In the genomic region with DNA sequence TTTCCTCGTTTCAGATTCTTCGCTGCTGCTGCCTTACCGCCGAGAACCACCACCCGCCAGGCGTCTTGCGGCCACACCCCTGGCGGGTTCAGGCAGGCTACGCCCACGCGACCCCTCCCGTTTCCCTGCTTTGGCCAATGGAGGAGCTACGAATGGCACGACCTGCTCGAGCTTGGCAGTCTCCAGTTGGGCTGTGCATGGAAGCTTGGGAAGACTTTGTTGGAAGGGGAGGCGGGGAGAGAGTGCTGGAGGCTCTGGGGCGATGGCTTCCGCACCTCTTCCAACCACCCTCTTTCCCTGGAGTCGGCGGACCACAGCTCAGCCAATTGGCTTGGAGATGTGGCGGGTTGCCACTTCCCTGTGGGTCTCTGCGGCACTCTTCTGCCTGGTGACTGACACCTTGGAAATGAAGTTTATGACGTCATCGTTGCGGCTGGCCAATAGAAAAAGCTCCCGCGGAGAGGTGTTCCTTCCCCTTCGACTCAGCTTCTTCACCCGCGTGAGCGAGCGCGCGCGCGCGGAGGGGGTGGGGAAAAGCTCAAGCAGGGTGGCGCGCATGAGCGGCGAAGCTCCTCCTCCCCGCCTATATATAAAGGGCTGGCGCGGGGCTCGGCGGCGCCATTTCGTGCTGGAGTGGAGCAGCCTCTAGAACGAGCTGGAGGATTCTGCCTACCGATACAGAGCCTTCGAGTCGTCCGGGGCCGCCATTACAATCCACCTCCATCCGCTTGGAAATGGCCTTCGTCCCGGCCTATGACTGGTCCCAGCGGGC, we compare ENCODE assay signal across 8 cellular contexts. TPM values are rescaled to one million over a fixed set of nuclear protein-coding genes. Genes with fewer than 3 reads are reported as not detected.
A peak's percentile ranks its signal among the peaks of the same experiment; 100 is the strongest.
DNase-seq lines count a peak whose midpoint lies in the region; ATAC-seq, FAIRE-seq and TF ChIP-seq lines count a peak whose summit lies in the region.

No MANE protein-coding gene starts in this region.

- H4K8ac ChIP-seq in H1 (ENCODE audit: extremely low read depth, insufficient read depth, low read length) (peak overlapping the region; percentile 97; the same call in 1 of the 2 replicates), mesenchymal stem cell (ENCODE audit: low read length) (peak overlapping the region; percentile 98)

- H3K27me3 ChIP-seq in H1 (replicated peaks in 1 of 4; ENCODE audit: control insufficient read depth in 3 of 4, extremely low read depth in 1 of 4, insufficient read depth in 3 of 4, low read length in 3 of 4) (no peaks in the 10 kb centered on the region), mesenchymal stem cell (ENCODE audit: control insufficient read depth in 1 of 2, insufficient read depth in 1 of 2, low read length in 2 of 2) (no peaks in the 10 kb centered on the region)

- CTCF ChIA-PET in Calu3 (lab: Charles Lee) (interaction anchor here (0.6 to 11.8 kb wide), 15 partner anchors 13 to 776 kb away, joined by 3 to 143 read pairs (median 6); a partner anchor contains a TSS), H1 (lab: Charles Lee; ENCODE audit: partially characterized antibody) (interaction anchor here (0.5 to 14.6 kb wide), 14 partner anchors 11 to 1164 kb away, joined by 3 to 110 read pairs (median 4); a partner anchor contains a TSS)

- H3K4me2 ChIP-seq in H1 (ENCODE audit: insufficient read depth in 1 of 2, low read depth in 2 of 2, low read length in 2 of 2), result peak overlapping the region; percentile 75 to 90
- H3K4me2 ChIP-seq in mesenchymal stem cell (ENCODE audit: low read length, poor library complexity, severe bottlenecking), result peak overlapping the region; percentile 54

- TF ChIP-seq CTCF in Calu3 (IDR thresholded peaks at IDR 0.05; ENCODE audit: unreplicated experiment) (no peak), H1 (IDR thresholded peaks at IDR 0.05; ENCODE audit: control extremely low read depth in 1 of 3, insufficient read depth in 1 of 3, low read depth in 1 of 3, low read length in 3 of 3) (no peak; a peak in 1 of 4 replicates)

- no peak for TF ChIP-seq RAD21 in H1 (IDR thresholded peaks at IDR 0.05 in 1 of 2, conservative IDR thresholded peaks at IDR 0.05 in 1 of 2; ENCODE audit: low read depth in 2 of 2, low read length in 2 of 2)

- no peak overlapping the region for H3K23ac ChIP-seq in H1 (ENCODE audit: insufficient read length)
- no peak overlapping the region for H3K23ac ChIP-seq in mesenchymal stem cell (ENCODE audit: low read length in 2 of 2)

- peak; percentile 49 for ATAC-seq in GM21390 (IDR thresholded peaks at IDR 0.05; ENCODE audit: unreplicated experiment)

- peak overlapping the region; percentile 85 for H3K27ac Mint-ChIP-seq in Calu3 (ENCODE audit: unreplicated experiment)

- POLR2A ChIA-PET in H1 (lab: Charles Lee; ENCODE audit: partially characterized antibody), result interaction anchor here (0.6 to 33.3 kb wide), 99 partner anchors 6 to 1242 kb away, joined by 3 to 1158 read pairs (median 4); a partner anchor contains a TSS

- no TSS peak for BruUV-seq in Calu3 (replicated peaks; lab: Mats Ljungman, UMichigan)

- peak overlapping the region; percentile 99 for H3K4ac ChIP-seq in H1 (replicated peaks; ENCODE audit: insufficient read length, low read depth, low read length)
- peak overlapping the region in 1 of 2 experiments; percentile 99 for H3K4ac ChIP-seq in mesenchymal stem cell (ENCODE audit: low read depth in 1 of 2, low read length in 2 of 2)

- H3K27ac ChIP-seq in H1 (ENCODE audit: low read depth, low read length), result peak overlapping the region; percentile 99
- H3K27ac ChIP-seq in mesenchymal stem cell (ENCODE audit: low read length, poor library complexity, severe bottlenecking), result peak overlapping the region; percentile 99

- peak; percentile 100 for DNase-seq in Calu3
- peak; percentile 99 to 100 (median 100) for DNase-seq in HUDEP-2 (lab: John Stamatoyannopoulos, UW; ENCODE audit: unreplicated experiment in 76 of 76)
- peak; percentile 100 for DNase-seq in NOMO-1 treated with dmso at 0.1 percent for 144 hours (lab: John Stamatoyannopoulos, UW; ENCODE audit: unreplicated experiment)
- DNase-seq in activated CD8-positive, alpha-beta memory T cell treated with anti-CD3 and anti-CD28 coated beads, Interleukin-2, amount 50 U/mL, for 1 hour (ENCODE audit: extremely low read depth), result peak; percentile 98
- peak; percentile 98 to 99 for DNase-seq in H1 (ENCODE audit: low read depth in 1 of 2, low spot score in 2 of 2)
- DNase-seq in mesenchymal stem cell, result peak; percentile 100
- peak; percentile 99 for DNase-seq in stimulated activated CD8-positive, alpha-beta memory T cell treated with anti-CD3 and anti-CD28 coated beads, Interleukin-12 subunit alpha, Interleukin-12 subunit beta, amount 100 ng/mL, for 24 hours (ENCODE audit: extremely low read depth)

- H3K9me3 ChIP-seq in H1 (ENCODE audit: insufficient read depth in 2 of 2, low read depth in 1 of 2, low read length in 1 of 2) (no peaks in the 10 kb centered on the region; a peak in 2 of 4 replicates), mesenchymal stem cell (ENCODE audit: control insufficient read depth, low read length) (no peaks in the 10 kb centered on the region)

- H2BK120ac ChIP-seq in H1 (replicated peaks; ENCODE audit: low read depth, low read length), result no peak overlapping the region
- H2BK120ac ChIP-seq in mesenchymal stem cell (ENCODE audit: low read depth, low read length), result peak overlapping the region; percentile 86

- peaks cover 100% of the 10 kb centered on the region for H3K36me3 Mint-ChIP-seq in Calu3 (ENCODE audit: insufficient read depth, unreplicated experiment)

- intact Hi-C loops in Calu3 (cut with micrococcal nuclease; ENCODE audit: unreplicated experiment), result no loop called here

- no peaks in the 10 kb centered on the region for H3K27me3 Mint-ChIP-seq in Calu3 (ENCODE audit: unreplicated experiment)

- H3K79me1 ChIP-seq in H1 (ENCODE audit: low read depth, low read length) (peaks cover 4% of the 10 kb centered on the region), mesenchymal stem cell (replicated peaks; ENCODE audit: low read length, poor library complexity, severe bottlenecking) (no peaks in the 10 kb centered on the region)

- H3K4me3 ChIP-seq in H1 (ENCODE audit: extremely low read depth in 1 of 4, insufficient read depth in 2 of 4, low read depth in 3 of 4, low read length in 4 of 4), result peak overlapping the region; percentile 90 to 99 (median 98)
- H3K4me3 ChIP-seq in mesenchymal stem cell (ENCODE audit: insufficient read depth in 1 of 2, low read depth in 1 of 2, low read length in 2 of 2), result peak overlapping the region; percentile 93 to 96

- H3K4me3 Mint-ChIP-seq in Calu3 (ENCODE audit: low read depth, unreplicated experiment), result peak overlapping the region; percentile 77

- no peaks in the 10 kb centered on the region for H3K9me3 Mint-ChIP-seq in Calu3 (ENCODE audit: low read depth, unreplicated experiment)

- no peak overlapping the region for H2BK20ac ChIP-seq in H1 (ENCODE audit: low read length)

- H2BK5ac ChIP-seq in H1 (ENCODE audit: low read depth, low read length), result peak overlapping the region; percentile 100
- H2BK5ac ChIP-seq in mesenchymal stem cell (ENCODE audit: low read depth, low read length, poor library complexity, severe bottlenecking), result peak overlapping the region; percentile 93

- H3K36me3 ChIP-seq in H1 (ENCODE audit: control insufficient read depth in 2 of 4, insufficient read depth in 4 of 4, low read length in 3 of 4), result peaks cover 25 to 48% (median 35%) of the 10 kb centered on the region in 4 experiments
- H3K36me3 ChIP-seq in mesenchymal stem cell (ENCODE audit: control insufficient read depth in 1 of 2, insufficient read depth in 2 of 2, low read depth in 1 of 2, low read length in 2 of 2), result peaks cover 27 to 42% of the 10 kb centered on the region in 2 experiments

- H3K23me2 ChIP-seq in H1 (ENCODE audit: low read depth, low read length), result peaks cover 22% of the 10 kb centered on the region

- H2AK5ac ChIP-seq in H1 (ENCODE audit: low read depth, low read length), result peak overlapping the region; percentile 93; the same call in 1 of the 2 replicates
- H2AK5ac ChIP-seq in mesenchymal stem cell (ENCODE audit: low read length, severe bottlenecking), result no peak overlapping the region

- H4K91ac ChIP-seq in H1 (replicated peaks; ENCODE audit: insufficient read length, low read length) (peak overlapping the region; percentile 92), mesenchymal stem cell (ENCODE audit: low read length) (no peak overlapping the region)

- no peak; a peak in 1 of 3 replicates for TF ChIP-seq EP300 in H1 (IDR thresholded peaks at IDR 0.05; ENCODE audit: borderline replicate concordance in 1 of 2, low read depth in 2 of 2, low read length in 2 of 2)

- peak overlapping the region; percentile 12; the same call in 1 of the 2 replicates for H2BK15ac ChIP-seq in H1 (ENCODE audit: low read length)
- H2BK15ac ChIP-seq in mesenchymal stem cell (ENCODE audit: low read depth, poor library complexity, severe bottlenecking), result no peak overlapping the region

- peak overlapping the region; percentile 92 to 100 (median 96) for H3K9ac ChIP-seq in H1 (replicated peaks in 1 of 4; ENCODE audit: extremely low read depth in 1 of 4, low read depth in 3 of 4, low read length in 3 of 4)
- peak overlapping the region; percentile 100 for H3K9ac ChIP-seq in mesenchymal stem cell (ENCODE audit: low read length)

- H3K56ac ChIP-seq in H1 (replicated peaks; ENCODE audit: insufficient read length, low read depth, low read length), result peak overlapping the region; percentile 91

- H2BK12ac ChIP-seq in H1 (ENCODE audit: low read depth, low read length) (peak overlapping the region; percentile 96; the same call in 1 of the 2 replicates), mesenchymal stem cell (ENCODE audit: low read length in 2 of 2) (no peak overlapping the region)

- H3K18ac ChIP-seq in H1 (ENCODE audit: extremely low read depth, low read length) (peak overlapping the region; percentile 97), mesenchymal stem cell (ENCODE audit: low read depth in 1 of 2, low read length in 2 of 2) (peak overlapping the region; percentile 93 to 97)

- H2AFZ ChIP-seq in H1 (ENCODE audit: low read length) (no peak overlapping the region), mesenchymal stem cell (ENCODE audit: low read depth, low read length) (no peak overlapping the region)

- H3K14ac ChIP-seq in H1 (ENCODE audit: insufficient read length) (no peak overlapping the region), mesenchymal stem cell (ENCODE audit: low read length in 2 of 2) (no peak overlapping the region)

- H3K4me1 ChIP-seq in H1 (replicated peaks in 1 of 4; ENCODE audit: control insufficient read depth in 3 of 4, insufficient read depth in 4 of 4, low read length in 3 of 4) (peaks cover 0 to 14% (median 7%) of the 10 kb centered on the region in 4 experiments; a peak in 5 of 7 replicates), mesenchymal stem cell (ENCODE audit: control insufficient read depth, insufficient read depth, low read depth, low read length) (peaks cover 9% of the 10 kb centered on the region)

- peak in 1 of 2 experiments; percentile 99; a peak in 2 of 3 replicates for TF ChIP-seq POLR2A in H1 (IDR thresholded peaks at IDR 0.05; ENCODE audit: control extremely low read depth in 1 of 2, low read depth in 2 of 2, low read length in 2 of 2)

- FAIRE-seq in H1 (lab: Jason Lieb, UNC), result no peak

- peaks cover 41 to 44% of the 10 kb centered on the region in 2 experiments for H4K20me1 ChIP-seq in H1 (replicated peaks in 1 of 2; ENCODE audit: control insufficient read depth in 1 of 2, insufficient read depth in 2 of 2, low read length in 2 of 2)

- peaks cover 33% of the 10 kb centered on the region for H3K4me1 Mint-ChIP-seq in Calu3 (ENCODE audit: low read depth, unreplicated experiment)

- peak overlapping the region; percentile 62 for H4K5ac ChIP-seq in H1 (ENCODE audit: insufficient read length, low read depth, low read length)

- peaks cover 43 to 79% of the 10 kb centered on the region in 2 experiments for H3K79me2 ChIP-seq in H1 (ENCODE audit: control insufficient read depth in 1 of 2, insufficient read depth in 2 of 2, low read length in 2 of 2)

- 2% methylated on average over 58 of the region's 58 CpGs; no CpG with 5 or more reads in 1 of the 2 experiments for WGBS in H1 (ENCODE audit: extremely low coverage in 1 of 2, insufficient coverage in 1 of 2, insufficient read length in 1 of 2, insufficient replicate concordance in 2 of 2, low coverage in 1 of 2, low lambda C conversion rate in 2 of 2, missing lambda C conversion rate in 1 of 2), 2 experiments
- under 1% methylated on average over 49 of the region's 58 CpGs for WGBS in mesenchymal stem cell

RNA-seq across cellular contexts. Expression of a gene that starts 3.4 kb away (rescaled TPM):
- total RNA-seq in Calu3 (2022), result 351 and 356 TPM in 2 replicates
- 179 and 185 TPM in 2 replicates for total RNA-seq in H1 (2021; fragmentation: NEBNext Ultra II Directional; extraction: Animal tissue kit (Norgen Biotek cat#: 25700))
- 101 and 132 TPM in 2 replicates for polyA plus RNA-seq in H1 (2011; rRNA removed)
- 118 TPM for polyA plus RNA-seq in H1 (2011; cell fraction: cytosol; rRNA removed)
- 277 TPM for polyA plus RNA-seq in H1 (2011; cell fraction: nucleus; rRNA removed)
- 160 to 229 TPM (median 169 TPM) in 4 replicates for polyA plus RNA-seq in H1 (2012, experiment 1 of 2)
- 108 TPM for polyA plus RNA-seq in H1 (2012, experiment 2 of 2)
- polyA plus RNA-seq in H1 (2013, experiment 1 of 2), result 146 TPM
- 135 TPM for polyA plus RNA-seq in H1 (2013, experiment 2 of 2)
- 120 and 132 TPM in 2 replicates for polyA minus RNA-seq in H1 (2011; rRNA and poly(A)+ RNA removed)
- 85.9 TPM for polyA minus RNA-seq in H1 (2011; cell fraction: cytosol; rRNA and poly(A)+ RNA removed)
- 174 TPM for polyA minus RNA-seq in H1 (2011; cell fraction: nucleus; rRNA and poly(A)+ RNA removed)
- 132 TPM for polyA plus RNA-seq in mesenchymal stem cell (2013, experiment 1 of 2)
- polyA plus RNA-seq in mesenchymal stem cell (2013, experiment 2 of 2), result 129 TPM

RNA-seq across cellular contexts. Expression of a gene that starts 18.9 kb away (rescaled TPM):
- 98.0 and 104 TPM in 2 replicates for total RNA-seq in Calu3 (2022)
- total RNA-seq in H1 (2021; fragmentation: NEBNext Ultra II Directional; extraction: Animal tissue kit (Norgen Biotek cat#: 25700)), result 13.3 and 15.1 TPM in 2 replicates
- 18.0 and 23.1 TPM in 2 replicates for polyA plus RNA-seq in H1 (2011; rRNA removed)
- 16.6 TPM for polyA plus RNA-seq in H1 (2011; cell fraction: cytosol; rRNA removed)
- polyA plus RNA-seq in H1 (2011; cell fraction: nucleus; rRNA removed), result 27.7 TPM
- 11.8 to 16.5 TPM (median 15.3 TPM) in 4 replicates for polyA plus RNA-seq in H1 (2012, experiment 1 of 2)
- 18.7 TPM for polyA plus RNA-seq in H1 (2012, experiment 2 of 2)
- polyA plus RNA-seq in H1 (2013, experiment 1 of 2), result 14.8 TPM
- 15.8 TPM for polyA plus RNA-seq in H1 (2013, experiment 2 of 2)
- 8.9 and 9.5 TPM in 2 replicates for polyA minus RNA-seq in H1 (2011; rRNA and poly(A)+ RNA removed)
- 5.5 TPM for polyA minus RNA-seq in H1 (2011; cell fraction: cytosol; rRNA and poly(A)+ RNA removed)
- 8.5 TPM for polyA minus RNA-seq in H1 (2011; cell fraction: nucleus; rRNA and poly(A)+ RNA removed)
- polyA plus RNA-seq in mesenchymal stem cell (2013, experiment 1 of 2), result 12.4 TPM
- polyA plus RNA-seq in mesenchymal stem cell (2013, experiment 2 of 2), result 12.7 TPM

RNA-seq across cellular contexts. Expression of a gene that starts 30.9 kb away (rescaled TPM):
- 32.4 and 35.9 TPM in 2 replicates for total RNA-seq in Calu3 (2022)
- 1.3 and 2.7 TPM in 2 replicates for total RNA-seq in H1 (2021; fragmentation: NEBNext Ultra II Directional; extraction: Animal tissue kit (Norgen Biotek cat#: 25700))
- 3.2 and 4.7 TPM in 2 replicates for polyA plus RNA-seq in H1 (2011; rRNA removed)
- 3.1 TPM for polyA plus RNA-seq in H1 (2011; cell fraction: cytosol; rRNA removed)
- 2.7 TPM for polyA plus RNA-seq in H1 (2011; cell fraction: nucleus; rRNA removed)
- 1.6 to 2.7 TPM (median 2.2 TPM) in 4 replicates for polyA plus RNA-seq in H1 (2012, experiment 1 of 2)
- polyA plus RNA-seq in H1 (2012, experiment 2 of 2), result 3.1 TPM
- 4.2 TPM for polyA plus RNA-seq in H1 (2013, experiment 1 of 2)
- polyA plus RNA-seq in H1 (2013, experiment 2 of 2), result 4.2 TPM
- 2.2 and 2.5 TPM in 2 replicates for polyA minus RNA-seq in H1 (2011; rRNA and poly(A)+ RNA removed)
- 2.0 TPM for polyA minus RNA-seq in H1 (2011; cell fraction: cytosol; rRNA and poly(A)+ RNA removed)
- 1.7 TPM for polyA minus RNA-seq in H1 (2011; cell fraction: nucleus; rRNA and poly(A)+ RNA removed)
- polyA plus RNA-seq in mesenchymal stem cell (2013, experiment 1 of 2), result 1.5 TPM
- polyA plus RNA-seq in mesenchymal stem cell (2013, experiment 2 of 2), result 1.7 TPM

RNA-seq across cellular contexts. Expression of a gene that starts 37.6 kb away (rescaled TPM):
- total RNA-seq in Calu3 (2022), result 1.7 and 4.1 TPM in 2 replicates
- total RNA-seq in H1 (2021; fragmentation: NEBNext Ultra II Directional; extraction: Animal tissue kit (Norgen Biotek cat#: 25700)), result 23.7 TPM in 2 replicates
- 89.0 and 120 TPM in 2 replicates for polyA plus RNA-seq in H1 (2011; rRNA removed)
- polyA plus RNA-seq in H1 (2011; cell fraction: cytosol; rRNA removed), result 55.7 TPM
- polyA plus RNA-seq in H1 (2011; cell fraction: nucleus; rRNA removed), result 127 TPM
- polyA plus RNA-seq in H1 (2012, experiment 1 of 2), result 30.8 to 37.5 TPM (median 34.1 TPM) in 4 replicates
- polyA plus RNA-seq in H1 (2012, experiment 2 of 2), result 56.4 TPM
- 32.5 TPM for polyA plus RNA-seq in H1 (2013, experiment 1 of 2)
- 36.8 TPM for polyA plus RNA-seq in H1 (2013, experiment 2 of 2)
- polyA minus RNA-seq in H1 (2011; rRNA and poly(A)+ RNA removed), result 73.5 and 94.6 TPM in 2 replicates
- 28.8 TPM for polyA minus RNA-seq in H1 (2011; cell fraction: cytosol; rRNA and poly(A)+ RNA removed)
- polyA minus RNA-seq in H1 (2011; cell fraction: nucleus; rRNA and poly(A)+ RNA removed), result 40.2 TPM
- polyA plus RNA-seq in mesenchymal stem cell (2013, experiment 1 of 2), result 0.22 TPM
- polyA plus RNA-seq in mesenchymal stem cell (2013, experiment 2 of 2), result 0.04 TPM

Comparison
In these comparisons a context has a peak if more than half of its experiments do, and no peak if none do; other contexts are left out.
1. Peak in every context shown above with its lines: DNase-seq, ATAC-seq, H3K4me3 ChIP-seq and H3K27ac ChIP-seq.